ENCODE assay signal across 24 cellular contexts in genomic region chr4:108877821-108878220, GRCh38.
"Had no signal": no experiment of that assay in that cellular context is flagged by ENCODE, and none has a peak within 500 bp of the region (broad histone marks: within the 10 kb centered on the region; RNA-seq: fewer than 3 reads in every experiment).

No MANE protein-coding gene starts in this region.

- H3K27me3 ChIP-seq: ascending aorta, colonic mucosa, gastrocnemius medialis, heart left ventricle, right atrium auricular region, transverse colon had no signal

- H3K4me1 ChIP-seq: ascending aorta, colonic mucosa, gastrocnemius medialis, lower lobe of right lung, right atrium auricular region, transverse colon had no signal

- H3K9me3 Mint-ChIP-seq: activated T-helper 17 cell treated with anti-CD3 and anti-CD28 coated beads, Interleukin-2, amount 50 U/mL, for 72 hours; mesothelial cell of epicardium; nephron progenitor cell had no signal

- H3K9me3 ChIP-seq: ascending aorta, colonic mucosa, gastrocnemius medialis, heart left ventricle, lower lobe of right lung, right atrium auricular region, transverse colon had no signal

- H3K4me1 Mint-ChIP-seq: activated T-helper 17 cell treated with anti-CD3 and anti-CD28 coated beads, Interleukin-2, amount 50 U/mL, for 72 hours; nephron progenitor cell had no signal

- H3K27me3 Mint-ChIP-seq: progenitor cell of endocrine pancreas had no signal

- H3K36me3 ChIP-seq: ascending aorta, colonic mucosa, gastrocnemius medialis, heart left ventricle, lower lobe of right lung, right atrium auricular region, transverse colon had no signal

- ATAC-seq: activated T-helper 17 cell treated with anti-CD3 and anti-CD28 coated beads, Interleukin-2, amount 50 U/mL, for 72 hours; gastrocnemius medialis; heart left ventricle; left colon; lower lobe of right lung had no signal

- H3K27ac Mint-ChIP-seq: activated T-helper 17 cell treated with anti-CD3 and anti-CD28 coated beads, Interleukin-2, amount 50 U/mL, for 72 hours; mesothelial cell of epicardium; progenitor cell of endocrine pancreas had no signal

- H3K27ac ChIP-seq: ascending aorta, colonic mucosa, epithelial cell of prostate, gastrocnemius medialis, heart left ventricle, lower lobe of right lung, right atrium auricular region, skin epidermis, transverse colon had no signal

- H3K4me3 Mint-ChIP-seq: activated T-helper 17 cell treated with anti-CD3 and anti-CD28 coated beads, Interleukin-2, amount 50 U/mL, for 72 hours; mesothelial cell of epicardium; nephron progenitor cell had no signal

- H3K36me3 Mint-ChIP-seq: mesothelial cell of epicardium had no signal

- DNase-seq: activated CD4-positive, CD25-positive, alpha-beta regulatory T cell treated with anti-CD3 and anti-CD28 coated beads, Interleukin-2, amount 50 U/mL, for 72 hours; activated naive CD4-positive, alpha-beta T cell treated with Interleukin-2 at 50 U/mL for 16 hours; activated T-cell treated with anti-CD3 and anti-CD28 coated beads for 4 hours; central memory CD4-positive, alpha-beta T cell; colonic mucosa; effector CD8-positive, alpha-beta T cell; gastrocnemius medialis; heart left ventricle; left colon; lower lobe of right lung; nephron progenitor cell; occipital lobe; stimulated activated CD4-positive, alpha-beta T cell treated with anti-CD3 and anti-CD28 coated beads, Interleukin-4, amount 100 ng/mL, for 4 hours; stimulated activated CD8-positive, alpha-beta memory T cell treated with anti-CD3 and anti-CD28 coated beads, Interleukin-4, amount 100 ng/mL, for 48 hours; stimulated activated naive CD4-positive, alpha-beta T cell treated with Interleukin-2 at 50 U/mL for 16 hours; T1000; transverse colon had no signal

- H3K4me3 ChIP-seq: ascending aorta, colonic mucosa, gastrocnemius medialis, heart left ventricle, lower lobe of right lung, right atrium auricular region, skin epidermis, transverse colon had no signal
